8 cellular contexts compared by ENCODE assay signal in genomic region chr3:100087203-100087602, GRCh38. TPM values are rescaled to one million over a fixed set of nuclear protein-coding genes. Genes with fewer than 3 reads are reported as not detected.
DNase-seq lines count a peak whose midpoint lies in the region; ATAC-seq and TF ChIP-seq lines count a peak whose summit lies in the region.

No MANE protein-coding gene starts in this region.

- ATAC-seq in GM19463 (IDR thresholded peaks at IDR 0.05; ENCODE audit: unreplicated experiment) (peak; percentile 85), HG03439 (IDR thresholded peaks at IDR 0.05; ENCODE audit: unreplicated experiment) (peak; percentile 97), esophagus mucosa (no peak)

- TF ChIP-seq CTCF in AG10803 (conservative IDR thresholded peaks at IDR 0.05; ENCODE audit: low read length) (no peak), epithelial cell of proximal tubule (conservative IDR thresholded peaks at IDR 0.05; ENCODE audit: low read depth, low read length) (no peak)

- DNase-seq in AG10803 (ENCODE audit: low read depth) (peak; percentile 85), epithelial cell of proximal tubule (ENCODE audit: low read depth) (peak; percentile 83), GOT3 (lab: John Stamatoyannopoulos, UW) (no peak), HUDEP-2 (lab: John Stamatoyannopoulos, UW; ENCODE audit: unreplicated experiment in 76 of 76) (no peak), NCI-H345 (lab: John Stamatoyannopoulos, UW) (no peak)

- H3K4me3 ChIP-seq in AG10803 (ENCODE audit: low read length) (no peak overlapping the region), epithelial cell of proximal tubule (ENCODE audit: low read depth, low read length) (no peak overlapping the region)

RNA-seq across cellular contexts. Expression of gene FILIP1L, which starts 27.1 kb away (rescaled TPM):
- total RNA-seq in epithelial cell of proximal tubule (24.1 and 33.4 TPM in 2 replicates), esophagus mucosa (2.3 TPM)

Comparison
In these comparisons a context has a peak if more than half of its experiments do, and no peak if none do; other contexts are left out.
1. DNase-seq: peak in AG10803 (single experiment) and epithelial cell of proximal tubule (single experiment); none in GOT3 (single experiment), HUDEP-2 (0 of 76) and NCI-H345 (single experiment).